22 cellular contexts compared by ENCODE assay signal in genomic region chr21:41435728-41436127, GRCh38. TPM values are rescaled to one million over a fixed set of nuclear protein-coding genes. Genes with fewer than 3 reads are reported as not detected.
A peak's percentile ranks its signal among the peaks of the same experiment; 100 is the strongest.
DNase-seq lines count a peak whose midpoint lies in the region; ATAC-seq, FAIRE-seq and TF ChIP-seq lines count a peak whose summit lies in the region.
"Had no signal": no experiment of that assay in that cellular context is flagged by ENCODE, and none has a peak within 500 bp of the region (broad histone marks: within the 10 kb centered on the region; RNA-seq: fewer than 3 reads in every experiment).

No MANE protein-coding gene starts in this region.

- CTCF ChIA-PET in activated CD8-positive, alpha-beta memory T cell treated with anti-CD3 and anti-CD28 coated beads, Interleukin-2, amount 10 ng/mL, durations not matched to agents 7 days and 5 days (lab: Charles Lee): no interaction called here

- no peaks in the 10 kb centered on the region for H3K9me3 Mint-ChIP-seq in activated CD8-positive, alpha-beta memory T cell treated with anti-CD3 and anti-CD28 coated beads, Interleukin-2, amount 10 ng/mL, durations not matched to agents 7 days and 5 days (ENCODE audit: low read depth)
- H3K9me3 Mint-ChIP-seq in osteocyte (ENCODE audit: unreplicated experiment): peaks cover 13% of the 10 kb centered on the region

- peak; percentile 9 for DNase-seq in activated CD8-positive, alpha-beta memory T cell treated with anti-CD3 and anti-CD28 coated beads for 24 hours
- DNase-seq in activated CD8-positive, alpha-beta memory T cell treated with anti-CD3 and anti-CD28 coated beads, Interleukin-2, amount 50 U/mL, for 4 hours: no peak
- peak; percentile 23 for DNase-seq in activated CD8-positive, alpha-beta memory T cell treated with anti-CD3 and anti-CD28 coated beads, Interleukin-2, amount 10 ng/mL, durations not matched to agents 7 days and 5 days
- DNase-seq in osteocyte (ENCODE audit: extremely low spot score, unreplicated experiment) (peak; percentile 73), thyroid gland (no peak), RCC 7860 (ENCODE audit: low spot score) (no peak)
- DNase-seq: CD4-positive, CD25-positive, alpha-beta regulatory T cell; COR-L47; DMS53; IMR-90; KG1; MG63; NCI-H1105 treated with DMSO at 0.1 percent for 48 hours; NCI-H2029; NCI-H526 treated with DMSO at 0.1 percent for 48 hours; SHP77 had no signal

- intact Hi-C loops in thyroid gland (cut with DNase I): no loop called here

- TF ChIP-seq CTCF in osteocyte (IDR thresholded peaks at IDR 0.05): no peak
- no peak for TF ChIP-seq CTCF in thyroid gland (IDR thresholded peaks at IDR 0.05)

- no peaks in the 10 kb centered on the region for H3K27me3 ChIP-seq in thyroid gland
- H3K27me3 ChIP-seq: BLaER1, MG63 had no signal

- 95 to 96% methylated on average over 10 of the region's 10 CpGs for WGBS in thyroid gland, 2 donors

- H3K4me1 ChIP-seq in thyroid gland: peaks cover 16 to 23% of the 10 kb centered on the region in 2 donors

- H3K9me3 ChIP-seq in thyroid gland: no peaks in the 10 kb centered on the region

- FAIRE-seq in RCC 7860 (lab: Jason Lieb, UNC): no peak
- FAIRE-seq: A204.1, H54 had no signal

- no peak overlapping the region for H3K4me3 Mint-ChIP-seq in activated CD8-positive, alpha-beta memory T cell treated with anti-CD3 and anti-CD28 coated beads, Interleukin-2, amount 10 ng/mL, durations not matched to agents 7 days and 5 days
- H3K4me3 Mint-ChIP-seq in osteocyte (ENCODE audit: unreplicated experiment): no peak overlapping the region

- no peak for ATAC-seq in activated CD8-positive, alpha-beta memory T cell treated with anti-CD3 and anti-CD28 coated beads, Interleukin-2, amount 10 ng/mL, durations not matched to agents 7 days and 5 days

- no peak overlapping the region for H3K27ac ChIP-seq in thyroid gland
- H3K27ac ChIP-seq: BLaER1, RWPE1 had no signal

- H3K27ac Mint-ChIP-seq in activated CD8-positive, alpha-beta memory T cell treated with anti-CD3 and anti-CD28 coated beads, Interleukin-2, amount 10 ng/mL, durations not matched to agents 7 days and 5 days: peak overlapping the region; percentile 53
- no peak overlapping the region for H3K27ac Mint-ChIP-seq in osteocyte (ENCODE audit: unreplicated experiment)

- TF ChIP-seq POLR2A in GM15510 (IDR thresholded peaks at IDR 0.05; ENCODE audit: borderline replicate concordance, extremely low read depth, insufficient read length): peak; percentile 25
- TF ChIP-seq POLR2A in thyroid gland (IDR thresholded peaks at IDR 0.05): no peak

- peaks cover 94% of the 10 kb centered on the region for H3K36me3 Mint-ChIP-seq in activated CD8-positive, alpha-beta memory T cell treated with anti-CD3 and anti-CD28 coated beads, Interleukin-2, amount 10 ng/mL, durations not matched to agents 7 days and 5 days
- H3K36me3 Mint-ChIP-seq in osteocyte (ENCODE audit: unreplicated experiment): no peaks in the 10 kb centered on the region

- no peak overlapping the region for H3K4me3 ChIP-seq in thyroid gland (replicated peaks in 1 of 3)
- H3K4me3 ChIP-seq: BLaER1, MG63 had no signal

- peaks cover 11 to 28% of the 10 kb centered on the region in 2 donors for H3K36me3 ChIP-seq in thyroid gland

- H3K27me3 Mint-ChIP-seq in activated CD8-positive, alpha-beta memory T cell treated with anti-CD3 and anti-CD28 coated beads, Interleukin-2, amount 10 ng/mL, durations not matched to agents 7 days and 5 days: no peaks in the 10 kb centered on the region
- H3K27me3 Mint-ChIP-seq in osteocyte (ENCODE audit: unreplicated experiment): no peaks in the 10 kb centered on the region
- H3K27me3 Mint-ChIP-seq: CD4-positive, CD25-positive, alpha-beta regulatory T cell had no signal

- H3K4me1 Mint-ChIP-seq in activated CD8-positive, alpha-beta memory T cell treated with anti-CD3 and anti-CD28 coated beads, Interleukin-2, amount 10 ng/mL, durations not matched to agents 7 days and 5 days: peaks cover 79% of the 10 kb centered on the region
- no peaks in the 10 kb centered on the region for H3K4me1 Mint-ChIP-seq in osteocyte (ENCODE audit: unreplicated experiment)

RNA-seq across cellular contexts. Expression of gene MX1, which starts 9.7 kb away (rescaled TPM):
- total RNA-seq in activated CD8-positive, alpha-beta memory T cell treated with anti-CD3 and anti-CD28 coated beads, Interleukin-2, amount 10 ng/mL, durations not matched to agents 7 days and 5 days: 100 to 1,000 TPM; 544 to 967 TPM
- total RNA-seq in osteocyte: 4.0 and 5.0 TPM in 2 replicates
- total RNA-seq in thyroid gland: 10 to 100 TPM; 35.4 to 62.6 (median 51.5) TPM
- total RNA-seq: G401 had no signal

Comparison
In these comparisons a context has a peak if more than half of its experiments do, and no peak if none do; other contexts are left out.
1. DNase-seq: peak in activated CD8-positive, alpha-beta memory T cell treated with anti-CD3 and anti-CD28 coated beads for 24 hours (single experiment), activated CD8-positive, alpha-beta memory T cell treated with anti-CD3 and anti-CD28 coated beads, Interleukin-2, amount 10 ng/mL, durations not matched to agents 7 days and 5 days (single experiment) and osteocyte (single experiment); none in activated CD8-positive, alpha-beta memory T cell treated with anti-CD3 and anti-CD28 coated beads, Interleukin-2, amount 50 U/mL, for 4 hours (single experiment), thyroid gland (0 of 2) and RCC 7860 (single experiment).
2. RNA of gene MX1, which starts 9.7 kb away (total RNA-seq): 544 to 967 TPM in activated CD8-positive, alpha-beta memory T cell treated with anti-CD3 and anti-CD28 coated beads, Interleukin-2, amount 10 ng/mL, durations not matched to agents 7 days and 5 days; 35.4 to 62.6 TPM in thyroid gland and 4.0 to 5.0 TPM in osteocyte; every median in the first group is over 4 times any median in the second.